In genomic region chr14:23051482-23051881, GRCh38 we compare ENCODE assay signal across 12 cellular contexts. TPM values are rescaled to one million over a fixed set of nuclear protein-coding genes. Genes with fewer than 3 reads are reported as not detected.
"Had no signal": no experiment of that assay in that cellular context is flagged by ENCODE, and none has a peak within 500 bp of the region (broad histone marks: within the 10 kb centered on the region; RNA-seq: fewer than 3 reads in every experiment).

No MANE protein-coding gene starts in this region.

- H3K9ac ChIP-seq: GM23248, KMS-11 had no signal

- ATAC-seq: HCT116 had no signal

- H3K27ac Mint-ChIP-seq: HFFc6, IgD-negative memory B cell had no signal

- H3K9me3 ChIP-seq: HAP-1 had no signal

- H3K27ac ChIP-seq: GM23248, KMS-11 had no signal

- H3K4me3 Mint-ChIP-seq: HFFc6, IgD-negative memory B cell had no signal

- H2AFZ ChIP-seq: GM23248 had no signal

- DNase-seq: GM23248, GOT3, HFFc6, KBM-7 had no signal

- H3K4me2 ChIP-seq: KMS-11 had no signal

- FAIRE-seq: HTR-8/SVneo had no signal

- H3K4me3 ChIP-seq: GM23248, HAP-1 had no signal

- H3K9me3 Mint-ChIP-seq: HFFc6, IgD-negative memory B cell had no signal

RNA-seq across cellular contexts. Expression of gene PSMB11, which starts 9.5 kb away (rescaled TPM):
- total RNA-seq: GM23248, H4, H7, HT-29 had no signal
- polyA plus RNA-seq: GM23248, IgD-negative memory B cell had no signal
